In the genomic region with DNA sequence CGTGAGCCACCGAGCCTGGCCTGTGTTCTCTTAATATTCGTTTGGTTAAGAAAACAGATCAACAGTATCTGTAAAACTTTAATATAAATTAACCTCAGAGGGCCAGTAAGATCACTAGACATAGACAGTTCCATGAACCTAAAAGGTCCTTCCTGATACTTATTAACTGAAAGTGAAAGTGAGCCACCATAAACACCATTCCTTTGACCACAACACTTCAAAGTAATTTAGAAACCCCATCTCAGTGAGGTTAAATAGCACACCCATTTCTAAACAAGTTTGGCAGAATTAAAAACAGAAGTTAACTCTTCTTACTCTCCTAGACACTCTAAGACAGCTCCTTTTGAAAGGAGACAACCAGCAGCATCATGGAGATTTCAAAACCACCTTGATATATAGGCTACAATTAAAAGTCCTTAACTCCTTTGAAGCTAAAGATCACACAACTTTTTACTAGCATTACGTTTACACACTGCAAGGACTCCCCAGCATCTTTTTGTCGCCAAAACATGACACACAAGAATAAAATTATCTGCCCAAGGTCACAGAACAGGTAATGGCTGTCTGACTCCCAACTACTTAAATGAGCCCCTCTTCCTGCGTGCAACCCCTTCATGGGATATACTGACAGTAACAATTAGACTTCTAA, we compare ENCODE assay signal across 8 cellular contexts. TPM values are rescaled to one million over a fixed set of nuclear protein-coding genes. Genes with fewer than 3 reads are reported as not detected.
DNase-seq lines count a peak whose midpoint lies in the region; ATAC-seq and TF ChIP-seq lines count a peak whose summit lies in the region.

No MANE protein-coding gene starts in this region.

- peak overlapping the region; percentile 43 for H3K27ac ChIP-seq in lower lobe of right lung
- H3K27ac ChIP-seq in mesendoderm (ENCODE audit: low read depth, low read length) = no peak overlapping the region

- H3K36me3 ChIP-seq in GM06990 (ENCODE audit: control insufficient read depth, insufficient read depth, low read length) (no peaks in the 10 kb centered on the region), lower lobe of right lung (no peaks in the 10 kb centered on the region), mesendoderm (ENCODE audit: control insufficient read depth, insufficient read depth, low read length) (no peaks in the 10 kb centered on the region)

- H2BK5ac ChIP-seq in mesendoderm (ENCODE audit: low read length) = no peak overlapping the region

- peaks cover 26% of the 10 kb centered on the region for H3K4me1 ChIP-seq in lower lobe of right lung
- peaks cover 2% of the 10 kb centered on the region for H3K4me1 ChIP-seq in mesendoderm (ENCODE audit: control insufficient read depth, low read depth, low read length)

- no CpG with 5 or more reads among the region's 6 CpGs for WGBS in mesendoderm (ENCODE audit: extremely low coverage, insufficient coverage, low lambda C conversion rate)

- DNase-seq in GM06990 (ENCODE audit: extremely low read depth, insufficient read length) (peak; percentile 39), HT-29 (ENCODE audit: low spot score) (peak; percentile 30), astrocyte of the cerebellum (ENCODE audit: low read depth) (no peak), lower lobe of right lung (no peak), hypothalamus (lab: John Stamatoyannopoulos, UW) (no peak), NCI-H187 treated with DMSO at 0.1 percent for 48 hours (lab: John Stamatoyannopoulos, UW) (no peak), mesendoderm (no peak), retina (no peak)

- no peak overlapping the region for H3K4ac ChIP-seq in mesendoderm (ENCODE audit: low read depth, low read length)

- H2AK5ac ChIP-seq in mesendoderm (ENCODE audit: low read length) = no peak overlapping the region

- no peaks in the 10 kb centered on the region for H3K9me3 ChIP-seq in lower lobe of right lung

- no peak overlapping the region for H3K9ac ChIP-seq in mesendoderm (ENCODE audit: low read length)

- peak in 1 of 2 donors; percentile 23 for ATAC-seq in lower lobe of right lung

- H3K79me1 ChIP-seq in mesendoderm (ENCODE audit: low read length) = peaks cover 9% of the 10 kb centered on the region

- in situ Hi-C loops in astrocyte of the cerebellum (cut with HindIII; ENCODE audit: low sequenced_read_pairs) = no loop called here

- no peak overlapping the region for H2BK15ac ChIP-seq in mesendoderm (replicated peaks; ENCODE audit: low read depth)

- H2BK120ac ChIP-seq in mesendoderm (ENCODE audit: low read depth, low read length) = no peak overlapping the region

- H3K4me2 ChIP-seq in mesendoderm (ENCODE audit: low read length) = no peak overlapping the region

- H3K79me2 ChIP-seq in mesendoderm (ENCODE audit: control insufficient read depth, insufficient read depth, low read length) = peaks cover 8% of the 10 kb centered on the region

- no peak overlapping the region for H3K23ac ChIP-seq in mesendoderm (ENCODE audit: low read length)

- H3K18ac ChIP-seq in mesendoderm (ENCODE audit: low read length) = no peak overlapping the region

- H4K8ac ChIP-seq in mesendoderm (ENCODE audit: low read depth, low read length) = no peak overlapping the region

- no peak overlapping the region for H3K56ac ChIP-seq in mesendoderm (ENCODE audit: low read length)

- no peak overlapping the region for H4K5ac ChIP-seq in mesendoderm (ENCODE audit: low read length)

- intact Hi-C loops in lower lobe of right lung (cut with DNase I) = no loop called here

- TF ChIP-seq CTCF in GM06990 (IDR thresholded peaks at IDR 0.05; ENCODE audit: insufficient read depth, low read length, poor library complexity, severe bottlenecking) = no peak
- TF ChIP-seq CTCF in astrocyte of the cerebellum (IDR thresholded peaks at IDR 0.05; ENCODE audit: low read depth, low read length, missing control alignments) = no peak
- no peak for TF ChIP-seq CTCF in lower lobe of right lung (IDR thresholded peaks at IDR 0.05)

- H3K27me3 ChIP-seq in GM06990 (replicated peaks; ENCODE audit: control insufficient read depth, insufficient read depth, low read length) (no peaks in the 10 kb centered on the region), lower lobe of right lung (ENCODE audit: low read depth) (no peaks in the 10 kb centered on the region), mesendoderm (ENCODE audit: insufficient read depth, low read length, poor library complexity) (no peaks in the 10 kb centered on the region)

- H3K4me3 ChIP-seq in GM06990 (replicated peaks; ENCODE audit: low read depth, low read length) (peak overlapping the region; percentile 94), astrocyte of the cerebellum (ENCODE audit: low read depth, low read length) (peak overlapping the region; percentile 72), lower lobe of right lung (peak overlapping the region; percentile 96), mesendoderm (ENCODE audit: low read length) (no peak overlapping the region)

RNA-seq across cellular contexts. Expression of a gene that starts 2.2 kb away (rescaled TPM):
- 15.8 and 19.2 TPM in 2 replicates for total RNA-seq in HT-29 (2014; rRNA removed; shearing (Covaris generic))
- total RNA-seq in lower lobe of right lung = 27.9 TPM
- 6.6 TPM for polyA plus RNA-seq in mesendoderm (2013, experiment 1 of 2)
- polyA plus RNA-seq in mesendoderm (2013, experiment 2 of 2) = 7.1 TPM

Comparison
In these comparisons a context has a peak if more than half of its experiments do, and no peak if none do; other contexts are left out.
1. DNase-seq: peak in GM06990 (single experiment) and HT-29 (single experiment); none in astrocyte of the cerebellum (single experiment), lower lobe of right lung (single experiment), hypothalamus (0 of 51), NCI-H187 treated with DMSO at 0.1 percent for 48 hours (single experiment), mesendoderm (single experiment) and retina (single experiment).